Comparison of ENCODE assay signal across 18 cellular contexts in genomic region chr22:43277987-43278601, GRCh38.
DNase-seq lines count a peak whose midpoint lies in the region; ATAC-seq and TF ChIP-seq lines count a peak whose summit lies in the region.
"Had no signal": no experiment of that assay in that cellular context is flagged by ENCODE, and none has a peak within 500 bp of the region (broad histone marks: within the 10 kb centered on the region; RNA-seq: fewer than 3 reads in every experiment).

No MANE protein-coding gene starts in this region.

- no peak overlapping the region for H3K4me3 ChIP-seq in Loucy (ENCODE audit: low read length, poor library complexity, severe bottlenecking)
- H3K4me3 ChIP-seq in mucosa of descending colon = no peak overlapping the region
- H3K4me3 ChIP-seq: gastrocnemius medialis had no signal

- intact Hi-C loops in mucosa of descending colon (cut with DNase I, micrococcal nuclease) = loop anchor here (10.0 kb wide), 2 partner anchors 67 to 107 kb away; partner anchors contain the start of gene SCUBE1 (in 2 of the 2)

- no peaks in the 10 kb centered on the region for H3F3A ChIP-seq in Loucy (ENCODE audit: low read depth)

- no peaks in the 10 kb centered on the region for H3K79me2 ChIP-seq in Loucy (ENCODE audit: insufficient read depth, low read length)

- H3K9me3 ChIP-seq in Loucy (ENCODE audit: insufficient read depth, low read depth, low read length) (no peaks in the 10 kb centered on the region), mucosa of descending colon (no peaks in the 10 kb centered on the region)
- H3K9me3 ChIP-seq: gastrocnemius medialis had no signal

- H3K4me1 Mint-ChIP-seq in chondrocyte (ENCODE audit: low read depth) = peaks cover 9% of the 10 kb centered on the region

- H3K9me3 Mint-ChIP-seq in chondrocyte (ENCODE audit: low read depth) = no peaks in the 10 kb centered on the region
- H3K9me3 Mint-ChIP-seq: natural killer cell treated with Interleukin-12 subunit alpha and Interleukin-12 subunit beta and Interleukin-15 and Interleukin-18, amount 100 ng/mL, for 72 hours had no signal

- H3K36me3 ChIP-seq in Loucy (ENCODE audit: insufficient read depth, low read length) = no peaks in the 10 kb centered on the region
- H3K36me3 ChIP-seq in mucosa of descending colon (ENCODE audit: low read depth) = no peaks in the 10 kb centered on the region
- H3K36me3 ChIP-seq: gastrocnemius medialis had no signal

- H3K36me3 Mint-ChIP-seq in chondrocyte (ENCODE audit: low read depth) = no peaks in the 10 kb centered on the region
- H3K36me3 Mint-ChIP-seq: natural killer cell treated with Interleukin-12 subunit alpha and Interleukin-12 subunit beta and Interleukin-15 and Interleukin-18, amount 100 ng/mL, for 72 hours had no signal

- no peak overlapping the region for H3K4me3 Mint-ChIP-seq in chondrocyte (ENCODE audit: unreplicated experiment)
- H3K4me3 Mint-ChIP-seq: natural killer cell treated with Interleukin-12 subunit alpha and Interleukin-12 subunit beta and Interleukin-15 and Interleukin-18, amount 100 ng/mL, for 72 hours had no signal

- H4K20me1 ChIP-seq in Loucy (ENCODE audit: insufficient read depth, low read length, poor library complexity, severe bottlenecking) = no peaks in the 10 kb centered on the region

- no peak for TF ChIP-seq CTCF in Loucy (conservative IDR thresholded peaks at IDR 0.05; ENCODE audit: low read length)
- TF ChIP-seq CTCF in mucosa of descending colon (IDR thresholded peaks at IDR 0.05) = no peak
- no peak for TF ChIP-seq CTCF in chondrocyte (IDR thresholded peaks at IDR 0.05)

- H3K9ac ChIP-seq in Loucy (ENCODE audit: low read depth, low read length, poor library complexity, severe bottlenecking) = no peak overlapping the region

- H2AFZ ChIP-seq in Loucy (ENCODE audit: low read length) = peak overlapping the region; percentile 54; the same call in 1 of the 2 replicates

- H3K4me1 ChIP-seq in Loucy (ENCODE audit: insufficient read depth, low read length, poor library complexity, severe bottlenecking) (peaks cover 9% of the 10 kb centered on the region), mucosa of descending colon (ENCODE audit: low read depth) (peaks cover 7% of the 10 kb centered on the region)
- H3K4me1 ChIP-seq: gastrocnemius medialis had no signal

- no peak overlapping the region for H3K27ac Mint-ChIP-seq in chondrocyte (ENCODE audit: unreplicated experiment)
- H3K27ac Mint-ChIP-seq: natural killer cell treated with Interleukin-12 subunit alpha and Interleukin-12 subunit beta and Interleukin-15 and Interleukin-18, amount 100 ng/mL, for 72 hours had no signal

- no peaks in the 10 kb centered on the region for H3K27me3 ChIP-seq in Loucy (ENCODE audit: insufficient read depth, low read length, poor library complexity, severe bottlenecking)

- H3K27me3 Mint-ChIP-seq in chondrocyte (ENCODE audit: low read depth) = peaks cover 30% of the 10 kb centered on the region

- peak; percentile 31 for DNase-seq in NCI-H2029 (lab: John Stamatoyannopoulos, UW)
- DNase-seq in NCI-H2029 treated with DMSO at 0.1 percent for 48 hours (lab: John Stamatoyannopoulos, UW) = no peak
- DNase-seq in SHP77 treated with DMSO at 0.1 percent for 48 hours (lab: John Stamatoyannopoulos, UW) = peak; percentile 9
- DNase-seq in mucosa of descending colon = peak in 2 of 3 donors; percentile 46 to 53
- no peak for DNase-seq in chondrocyte (ENCODE audit: low spot score)
- DNase-seq in NCI-H345 treated with DMSO at 0.1 percent for 48 hours (lab: John Stamatoyannopoulos, UW; ENCODE audit: unreplicated experiment) = no peak
- DNase-seq: activated naive CD4-positive, alpha-beta T cell treated with Interleukin-2 at 50 U/mL for 16 hours; C1 segment of cervical spinal cord; central memory CD4-positive, alpha-beta T cell; DND-41; gastrocnemius medialis; NCI-H1092; NCI-H2171; substantia nigra; T-helper 1 cell had no signal

- peak; percentile 82 for ATAC-seq in mucosa of descending colon
- no peak for ATAC-seq in HG02798 (IDR thresholded peaks at IDR 0.05; ENCODE audit: poor library complexity, unreplicated experiment)
- ATAC-seq: gastrocnemius medialis; natural killer cell treated with Interleukin-12 subunit alpha and Interleukin-12 subunit beta and Interleukin-15 and Interleukin-18, amount 100 ng/mL, for 72 hours had no signal

- H3K4me2 ChIP-seq in Loucy (ENCODE audit: low read depth, low read length, poor library complexity, severe bottlenecking) = no peak overlapping the region

- H3K9me2 ChIP-seq in Loucy (replicated peaks; ENCODE audit: low read depth, low read length) = no peaks in the 10 kb centered on the region

Comparison
In these comparisons a context has a peak if more than half of its experiments do, and no peak if none do; other contexts are left out.
1. DNase-seq: peak in NCI-H2029 (single experiment), SHP77 treated with DMSO at 0.1 percent for 48 hours (single experiment) and mucosa of descending colon (2 of 3); none in NCI-H2029 treated with DMSO at 0.1 percent for 48 hours (single experiment), chondrocyte (single experiment) and NCI-H345 treated with DMSO at 0.1 percent for 48 hours (single experiment).